Comparison of ENCODE assay signal across 14 cellular contexts in the genomic region with DNA sequence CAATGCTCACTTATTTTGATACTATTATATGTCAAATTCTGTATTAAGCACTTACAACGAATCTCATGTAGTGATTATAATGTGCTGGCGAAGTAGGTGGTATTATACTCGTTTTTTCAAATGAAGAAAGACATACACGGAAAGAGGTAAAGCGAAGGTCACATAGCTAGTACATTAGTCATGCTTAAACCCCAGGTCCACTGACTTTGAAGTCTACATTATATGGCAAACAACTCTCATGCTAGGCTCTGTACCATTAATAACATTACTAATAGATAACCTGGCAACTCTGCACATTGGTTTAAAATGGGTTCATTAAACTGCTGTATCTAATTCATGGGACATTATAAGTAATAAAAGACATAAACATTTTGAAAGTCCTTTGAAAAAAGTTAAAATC. TPM values are rescaled to one million over a fixed set of nuclear protein-coding genes. Genes with fewer than 3 reads are reported as not detected.
DNase-seq lines count a peak whose midpoint lies in the region; ATAC-seq and TF ChIP-seq lines count a peak whose summit lies in the region.
"Had no signal": no experiment of that assay in that cellular context is flagged by ENCODE, and none has a peak within 500 bp of the region (broad histone marks: within the 10 kb centered on the region; RNA-seq: fewer than 3 reads in every experiment).

No MANE protein-coding gene starts in this region.

- H3K9me3 ChIP-seq in Loucy (ENCODE audit: insufficient read depth, low read depth, low read length) (no peaks in the 10 kb centered on the region), smooth muscle cell (replicated peaks; ENCODE audit: low read depth) (no peaks in the 10 kb centered on the region)
- H3K9me3 ChIP-seq: heart left ventricle, transverse colon had no signal

- H3K4me2 ChIP-seq in Loucy (ENCODE audit: low read depth, low read length, poor library complexity, severe bottlenecking) (peak overlapping the region; percentile 94), smooth muscle cell (no peak overlapping the region)
- H3K4me2 ChIP-seq: neural progenitor cell had no signal

- H3K9ac ChIP-seq in Loucy (ENCODE audit: low read depth, low read length, poor library complexity, severe bottlenecking) (peak overlapping the region; percentile 90), smooth muscle cell (ENCODE audit: low read depth) (no peak overlapping the region)
- H3K9ac ChIP-seq: neural progenitor cell had no signal

- no peak overlapping the region for H3K27ac ChIP-seq in smooth muscle cell (ENCODE audit: low read depth)
- H3K27ac ChIP-seq: 22Rv1, neural progenitor cell had no signal

- H3K27me3 ChIP-seq in Loucy (ENCODE audit: insufficient read depth, low read length, poor library complexity, severe bottlenecking) (no peaks in the 10 kb centered on the region), smooth muscle cell (ENCODE audit: low read depth) (no peaks in the 10 kb centered on the region)
- H3K27me3 ChIP-seq: neural progenitor cell, transverse colon had no signal

- no peaks in the 10 kb centered on the region for H3K36me3 ChIP-seq in Loucy (ENCODE audit: insufficient read depth, low read length)
- H3K36me3 ChIP-seq in smooth muscle cell (ENCODE audit: low read depth): no peaks in the 10 kb centered on the region
- H3K36me3 ChIP-seq: heart left ventricle, neural progenitor cell, transverse colon had no signal

- peaks cover 66% of the 10 kb centered on the region for H3K4me1 ChIP-seq in Loucy (ENCODE audit: insufficient read depth, low read length, poor library complexity, severe bottlenecking)
- H3K4me1 ChIP-seq in smooth muscle cell (ENCODE audit: low read depth): no peaks in the 10 kb centered on the region
- H3K4me1 ChIP-seq: neural progenitor cell, transverse colon had no signal

- H3K4me3 Mint-ChIP-seq in T-helper 1 cell treated with Interleukin-12 subunit alpha and Interleukin-12 subunit beta and Interleukin-4 antibody, amounts not matched to agents 30 μg/mL and 1 μg/mL, for 36 hours: peak overlapping the region; percentile 72
- peak overlapping the region; percentile 68 for H3K4me3 Mint-ChIP-seq in activated naive CD8-positive, alpha-beta T cell treated with anti-CD3 and anti-CD28 coated beads, Interleukin-2, amount 50 U/mL, for 24 hours
- H3K4me3 Mint-ChIP-seq in naive thymus-derived CD8-positive, alpha-beta T cell: peak overlapping the region; percentile 74 to 99 (median 86)
- H3K4me3 Mint-ChIP-seq: neural progenitor cell had no signal

- ATAC-seq in activated naive CD8-positive, alpha-beta T cell treated with anti-CD3 and anti-CD28 coated beads, Interleukin-2, amount 50 U/mL, for 24 hours: peak; percentile 33
- no peak for ATAC-seq in naive thymus-derived CD8-positive, alpha-beta T cell
- no peak for ATAC-seq in HG02840 (IDR thresholded peaks at IDR 0.05; ENCODE audit: low FRiP score, unreplicated experiment)
- ATAC-seq: heart left ventricle had no signal

- H4K20me1 ChIP-seq in Loucy (ENCODE audit: insufficient read depth, low read length, poor library complexity, severe bottlenecking) (peaks cover 4% of the 10 kb centered on the region), smooth muscle cell (ENCODE audit: low read depth) (no peaks in the 10 kb centered on the region)

- no peaks in the 10 kb centered on the region for H3K9me2 ChIP-seq in Loucy (replicated peaks; ENCODE audit: low read depth, low read length)

- peak overlapping the region; percentile 6 for H3K27ac Mint-ChIP-seq in T-helper 1 cell treated with Interleukin-12 subunit alpha and Interleukin-12 subunit beta and Interleukin-4 antibody, amounts not matched to agents 30 μg/mL and 1 μg/mL, for 36 hours
- H3K27ac Mint-ChIP-seq in activated naive CD8-positive, alpha-beta T cell treated with anti-CD3 and anti-CD28 coated beads, Interleukin-2, amount 50 U/mL, for 24 hours: peak overlapping the region; percentile 73
- peak overlapping the region; percentile 83 to 98 (median 86) for H3K27ac Mint-ChIP-seq in naive thymus-derived CD8-positive, alpha-beta T cell
- H3K27ac Mint-ChIP-seq: neural progenitor cell had no signal

- H3K27me3 Mint-ChIP-seq in T-helper 1 cell treated with Interleukin-12 subunit alpha and Interleukin-12 subunit beta and Interleukin-4 antibody, amounts not matched to agents 30 μg/mL and 1 μg/mL, for 36 hours (ENCODE audit: low read depth): no peaks in the 10 kb centered on the region
- H3K27me3 Mint-ChIP-seq in activated naive CD8-positive, alpha-beta T cell treated with anti-CD3 and anti-CD28 coated beads, Interleukin-2, amount 50 U/mL, for 24 hours: no peaks in the 10 kb centered on the region
- H3K27me3 Mint-ChIP-seq in naive thymus-derived CD8-positive, alpha-beta T cell: peaks cover 0 to 1% (median 0%) of the 10 kb centered on the region in 5 donors

- H3K36me3 Mint-ChIP-seq in T-helper 1 cell treated with Interleukin-12 subunit alpha and Interleukin-12 subunit beta and Interleukin-4 antibody, amounts not matched to agents 30 μg/mL and 1 μg/mL, for 36 hours (ENCODE audit: low read depth): peaks cover 59% of the 10 kb centered on the region
- peaks cover 3% of the 10 kb centered on the region for H3K36me3 Mint-ChIP-seq in activated naive CD8-positive, alpha-beta T cell treated with anti-CD3 and anti-CD28 coated beads, Interleukin-2, amount 50 U/mL, for 24 hours (ENCODE audit: low read depth)
- peaks cover 27 to 62% (median 59%) of the 10 kb centered on the region in 3 donors for H3K36me3 Mint-ChIP-seq in naive thymus-derived CD8-positive, alpha-beta T cell
- H3K36me3 Mint-ChIP-seq: neural progenitor cell had no signal

- no peak for TF ChIP-seq CTCF in Loucy (conservative IDR thresholded peaks at IDR 0.05; ENCODE audit: low read length)
- no peak for TF ChIP-seq CTCF in smooth muscle cell (IDR thresholded peaks at IDR 0.05; ENCODE audit: borderline replicate concordance, insufficient read depth, poor library complexity, severe bottlenecking)

- H3K79me2 ChIP-seq in Loucy (ENCODE audit: insufficient read depth, low read length) (peaks cover 99% of the 10 kb centered on the region), smooth muscle cell (ENCODE audit: low read depth) (no peaks in the 10 kb centered on the region)

- H3F3A ChIP-seq in Loucy (ENCODE audit: low read depth): no peaks in the 10 kb centered on the region
- no peaks in the 10 kb centered on the region for H3F3A ChIP-seq in smooth muscle cell (ENCODE audit: low read depth)

- DNase-seq in T-helper 1 cell: no peak
- no peak for DNase-seq in activated naive CD8-positive, alpha-beta T cell treated with anti-CD3 and anti-CD28 coated beads, Interleukin-2, amount 50 U/mL, for 24 hours
- no peak for DNase-seq in naive thymus-derived CD8-positive, alpha-beta T cell
- DNase-seq in NCI-H1048 (lab: John Stamatoyannopoulos, UW): no peak
- DNase-seq in smooth muscle cell (lab: John Stamatoyannopoulos, UW; ENCODE audit: unreplicated experiment): no peak
- DNase-seq: heart left ventricle; stimulated activated CD4-positive, alpha-beta T cell treated with anti-CD3 and anti-CD28 coated beads, Interleukin-12 subunit alpha, Interleukin-12 subunit beta, amount 100 ng/mL, for 4 hours; transverse colon had no signal

- peak overlapping the region; percentile 89 for H3K4me3 ChIP-seq in Loucy (ENCODE audit: low read length, poor library complexity, severe bottlenecking)
- H3K4me3 ChIP-seq in smooth muscle cell: no peak overlapping the region
- H3K4me3 ChIP-seq: neural progenitor cell, transverse colon had no signal

- H2AFZ ChIP-seq in Loucy (ENCODE audit: low read length): no peak overlapping the region
- no peak overlapping the region for H2AFZ ChIP-seq in smooth muscle cell (ENCODE audit: low read depth)
- H2AFZ ChIP-seq: neural progenitor cell had no signal

- peaks cover 36% of the 10 kb centered on the region for H3K4me1 Mint-ChIP-seq in T-helper 1 cell treated with Interleukin-12 subunit alpha and Interleukin-12 subunit beta and Interleukin-4 antibody, amounts not matched to agents 30 μg/mL and 1 μg/mL, for 36 hours (ENCODE audit: low read depth)
- peaks cover 58% of the 10 kb centered on the region for H3K4me1 Mint-ChIP-seq in activated naive CD8-positive, alpha-beta T cell treated with anti-CD3 and anti-CD28 coated beads, Interleukin-2, amount 50 U/mL, for 24 hours
- H3K4me1 Mint-ChIP-seq in naive thymus-derived CD8-positive, alpha-beta T cell: peaks cover 27 to 65% (median 42%) of the 10 kb centered on the region in 4 donors

- WGBS in smooth muscle cell (ENCODE audit: low lambda C conversion rate): 84% methylated on average over 5 of the region's 5 CpGs

- no peaks in the 10 kb centered on the region for H3K9me3 Mint-ChIP-seq in T-helper 1 cell treated with Interleukin-12 subunit alpha and Interleukin-12 subunit beta and Interleukin-4 antibody, amounts not matched to agents 30 μg/mL and 1 μg/mL, for 36 hours
- no peaks in the 10 kb centered on the region for H3K9me3 Mint-ChIP-seq in activated naive CD8-positive, alpha-beta T cell treated with anti-CD3 and anti-CD28 coated beads, Interleukin-2, amount 50 U/mL, for 24 hours
- no peaks in the 10 kb centered on the region for H3K9me3 Mint-ChIP-seq in naive thymus-derived CD8-positive, alpha-beta T cell
- H3K9me3 Mint-ChIP-seq: neural progenitor cell had no signal

- POLR2A ChIA-PET in naive thymus-derived CD8-positive, alpha-beta T cell (lab: Charles Lee): interaction anchor here (1.1 to 20.1 kb wide), 4 partner anchors 9 to 20 kb away, joined by 6 to 446 read pairs (median 158); a partner anchor contains a TSS

RNA-seq across cellular contexts. Expression of a gene that starts 21.3 kb away (rescaled TPM):
- 100 to 1,000 TPM; 579 to 642 TPM for total RNA-seq in naive thymus-derived CD8-positive, alpha-beta T cell
- polyA plus RNA-seq in naive thymus-derived CD8-positive, alpha-beta T cell: 100 to 1,000 TPM; 181 to 431 (median 312) TPM
- total RNA-seq in smooth muscle cell: 0.22 TPM in 1 of 2 replicates, not detected in the other
- 0.06 and 0.07 TPM in 2 replicates for polyA plus RNA-seq in smooth muscle cell
- total RNA-seq: LHCN-M2 had no signal

Comparison
In these comparisons a context has a peak if more than half of its experiments do, and no peak if none do; other contexts are left out.
1. H3K27ac Mint-ChIP-seq: peak in every context shown above with its lines; median percentile 86 in naive thymus-derived CD8-positive, alpha-beta T cell; 73 in activated naive CD8-positive, alpha-beta T cell treated with anti-CD3 and anti-CD28 coated beads, Interleukin-2, amount 50 U/mL, for 24 hours; 6 in T-helper 1 cell treated with Interleukin-12 subunit alpha and Interleukin-12 subunit beta and Interleukin-4 antibody, amounts not matched to agents 30 μg/mL and 1 μg/mL, for 36 hours.
2. RNA of a gene that starts 21.3 kb away (total RNA-seq): 579 to 642 TPM in naive thymus-derived CD8-positive, alpha-beta T cell; 0.22 TPM in smooth muscle cell; every median in the first group is over 100 times any median in the second.
3. Peak in every context shown above with its lines, with median percentiles within 50 percentile points of each other: H3K4me3 Mint-ChIP-seq.